Comparison of ENCODE assay signal across 1 cellular context in the genomic region with DNA sequence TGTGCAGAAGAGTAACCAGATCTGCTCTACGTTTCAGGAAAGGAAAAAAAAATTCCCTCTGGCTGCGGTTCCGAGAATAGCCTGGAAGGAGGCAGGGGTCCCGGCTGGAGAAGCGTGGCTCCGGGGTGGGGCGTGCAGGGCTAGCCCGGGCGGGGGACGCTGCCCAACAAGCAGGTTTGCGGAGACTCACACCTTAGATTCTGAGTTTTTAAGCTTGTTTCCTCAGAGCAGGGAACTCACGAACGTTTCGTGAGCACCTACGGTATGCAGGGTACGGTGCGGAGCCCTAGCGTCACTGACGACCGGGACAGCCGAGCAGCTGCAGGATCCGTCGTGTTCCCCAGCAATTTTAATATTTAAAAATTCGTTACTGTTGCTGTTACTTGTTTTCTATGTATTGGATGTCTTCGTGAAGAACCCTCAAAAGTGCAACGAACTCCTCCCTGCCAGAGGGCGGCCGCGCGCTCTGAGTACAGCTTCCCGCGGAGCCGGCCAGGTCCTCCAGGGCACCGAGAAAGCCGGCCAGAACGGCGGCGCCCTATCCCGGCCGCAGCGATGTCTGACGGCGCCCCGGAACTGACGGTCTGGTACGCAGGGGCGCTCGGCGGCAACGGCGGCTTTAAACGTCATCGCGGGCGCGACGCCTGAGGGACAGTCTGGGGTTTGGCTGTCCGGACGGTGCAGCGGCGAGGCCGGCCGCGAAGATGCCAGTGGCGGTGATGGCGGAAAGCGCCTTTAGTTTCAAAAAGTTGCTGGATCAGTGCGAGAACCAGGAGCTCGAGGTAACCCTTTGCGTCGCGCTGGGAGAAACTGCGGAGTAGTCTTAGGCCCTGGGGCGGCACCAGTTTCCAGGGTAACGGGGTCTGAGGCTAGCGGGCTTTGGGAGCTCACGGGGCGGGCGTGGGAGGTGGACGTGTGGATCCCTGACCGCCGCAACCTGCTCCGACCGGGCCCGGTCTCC.
TF ChIP-seq lines count a peak whose summit lies in the region.

TSS of gene COPS8 (plus strand) at position 629 of the 961 bp plus-strand sequence. CDS start at position 705, 76 bp downstream.

TF ChIP-seq in H1, 55 proteins besides CTCF, POLR2A, EP300 and RAD21 (continued from another document):
- TF ChIP-seq ATF2 (IDR thresholded peaks at IDR 0.05; ENCODE audit: low read length) (no peak), TBP (IDR thresholded peaks at IDR 0.05; ENCODE audit: low read depth, low read length) (peak; percentile 92)
